Comparison of ENCODE assay signal across 2 cellular contexts in the genomic region with DNA sequence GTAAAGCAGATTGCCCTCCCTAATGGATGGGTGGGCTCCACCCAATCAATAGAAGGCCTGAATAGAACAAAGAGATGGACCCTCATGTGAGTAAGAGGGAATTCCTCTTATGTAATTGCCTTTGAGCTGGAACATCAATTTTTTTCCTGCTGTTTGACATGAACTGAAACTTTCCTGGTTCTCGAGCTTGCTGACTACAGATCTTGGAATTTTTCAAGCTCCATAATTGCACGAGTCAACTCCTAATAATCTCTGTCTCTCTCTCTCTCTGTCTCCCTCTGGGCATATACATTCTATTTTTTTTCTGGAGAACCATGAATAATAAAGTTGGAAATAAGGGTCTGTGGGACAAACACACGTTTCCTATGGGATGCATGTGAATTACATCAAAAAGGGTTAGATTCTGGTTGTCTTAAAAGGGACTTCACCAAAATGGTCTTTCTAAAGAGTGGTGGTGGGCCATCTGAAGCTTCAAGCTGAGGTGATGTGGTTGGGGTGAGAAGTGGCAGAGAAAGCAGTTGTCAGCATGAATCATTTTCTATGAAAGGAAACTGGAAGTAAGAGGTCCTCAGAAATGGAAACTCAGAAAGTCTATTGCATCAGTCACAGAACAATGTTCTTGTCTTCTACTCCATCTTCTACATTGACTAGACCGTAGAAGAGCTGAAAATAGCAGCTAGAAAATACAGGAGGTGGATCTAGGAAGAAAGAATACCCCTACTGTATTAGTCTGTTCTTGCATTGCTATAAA.
A peak's percentile ranks its signal among the peaks of the same experiment; 100 is the strongest.
TF ChIP-seq lines count a peak whose summit lies in the region.

No MANE protein-coding gene starts in this region.

TF ChIP-seq in IMR-90, 13 proteins besides CTCF, POLR2A, EP300 and RAD21:
- TF ChIP-seq MAZ (IDR thresholded peaks at IDR 0.05; ENCODE audit: borderline replicate concordance, low read depth, low read length): no peak
- peak; percentile 63 for TF ChIP-seq CEBPB (IDR thresholded peaks at IDR 0.05; ENCODE audit: low read depth, low read length)
- no peak for TF ChIP-seq NFE2L2 (IDR thresholded peaks at IDR 0.05; ENCODE audit: low read depth, low read length)
- TF ChIP-seq MAFK (IDR thresholded peaks at IDR 0.05; ENCODE audit: low read depth, low read length): no peak
- no peak for TF ChIP-seq RCOR1 (IDR thresholded peaks at IDR 0.05; ENCODE audit: insufficient replicate concordance, low read length)
- TF ChIP-seq CHD1 (IDR thresholded peaks at IDR 0.05; ENCODE audit: low read depth, low read length): no peak

TF ChIP-seq in K562, 482 proteins besides CTCF, POLR2A, EP300 and RAD21:
- peak; percentile 73 for TF ChIP-seq MEIS2 (IDR thresholded peaks at IDR 0.05; ENCODE audit: partially characterized antibody)
- TF ChIP-seq, protein P1, sequence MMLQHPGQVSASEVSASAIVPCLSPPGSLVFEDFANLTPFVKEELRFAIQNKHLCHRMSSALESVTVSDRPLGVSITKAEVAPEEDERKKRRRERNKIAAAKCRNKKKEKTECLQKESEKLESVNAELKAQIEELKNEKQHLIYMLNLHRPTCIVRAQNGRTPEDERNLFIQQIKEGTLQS (IDR thresholded peaks at IDR 0.05): peak; percentile 63
- TF ChIP-seq, protein P1 (CRISPR knock-in tag; conservative IDR thresholded peaks at IDR 0.05): no peak
- peak; percentile 68; the same call in 1 of the 2 replicates for TF ChIP-seq CEBPG (CRISPR knock-in tag; IDR thresholded peaks at IDR 0.05)
- TF ChIP-seq CEBPG (tag; conservative IDR thresholded peaks at IDR 0.05 in 1 of 2, IDR thresholded peaks at IDR 0.05 in 1 of 2): peak; percentile 80 to 87
- TF ChIP-seq, protein P2, sequence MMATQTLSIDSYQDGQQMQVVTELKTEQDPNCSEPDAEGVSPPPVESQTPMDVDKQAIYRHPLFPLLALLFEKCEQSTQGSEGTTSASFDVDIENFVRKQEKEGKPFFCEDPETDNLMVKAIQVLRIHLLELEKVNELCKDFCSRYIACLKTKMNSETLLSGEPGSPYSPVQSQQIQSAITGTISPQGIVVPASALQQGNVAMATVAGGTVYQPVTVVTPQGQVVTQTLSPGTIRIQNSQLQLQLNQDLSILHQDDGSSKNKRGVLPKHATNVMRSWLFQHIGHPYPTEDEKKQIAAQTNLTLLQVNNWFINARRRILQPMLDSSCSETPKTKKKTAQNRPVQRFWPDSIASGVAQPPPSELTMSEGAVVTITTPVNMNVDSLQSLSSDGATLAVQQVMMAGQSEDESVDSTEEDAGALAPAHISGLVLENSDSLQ (IDR thresholded peaks at IDR 0.05): peak; percentile 45
- TF ChIP-seq, protein P3, sequence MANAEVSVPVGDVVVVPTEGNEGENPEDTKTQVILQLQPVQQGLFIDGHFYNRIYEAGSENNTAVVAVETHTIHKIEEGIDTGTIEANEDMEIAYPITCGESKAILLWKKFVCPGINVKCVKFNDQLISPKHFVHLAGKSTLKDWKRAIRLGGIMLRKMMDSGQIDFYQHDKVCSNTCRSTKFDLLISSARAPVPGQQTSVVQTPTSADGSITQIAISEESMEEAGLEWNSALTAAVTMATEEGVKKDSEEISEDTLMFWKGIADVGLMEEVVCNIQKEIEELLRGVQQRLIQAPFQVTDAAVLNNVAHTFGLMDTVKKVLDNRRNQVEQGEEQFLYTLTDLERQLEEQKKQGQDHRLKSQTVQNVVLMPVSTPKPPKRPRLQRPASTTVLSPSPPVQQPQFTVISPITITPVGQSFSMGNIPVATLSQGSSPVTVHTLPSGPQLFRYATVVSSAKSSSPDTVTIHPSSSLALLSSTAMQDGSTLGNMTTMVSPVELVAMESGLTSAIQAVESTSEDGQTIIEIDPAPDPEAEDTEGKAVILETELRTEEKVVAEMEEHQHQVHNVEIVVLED (CRISPR knock-in tag; IDR thresholded peaks at IDR 0.05): no peak
- no peak for TF ChIP-seq EWSR1 (IDR thresholded peaks at IDR 0.05; ENCODE audit: borderline replicate concordance, low read depth, partially characterized antibody)
- TF ChIP-seq, protein P4, sequence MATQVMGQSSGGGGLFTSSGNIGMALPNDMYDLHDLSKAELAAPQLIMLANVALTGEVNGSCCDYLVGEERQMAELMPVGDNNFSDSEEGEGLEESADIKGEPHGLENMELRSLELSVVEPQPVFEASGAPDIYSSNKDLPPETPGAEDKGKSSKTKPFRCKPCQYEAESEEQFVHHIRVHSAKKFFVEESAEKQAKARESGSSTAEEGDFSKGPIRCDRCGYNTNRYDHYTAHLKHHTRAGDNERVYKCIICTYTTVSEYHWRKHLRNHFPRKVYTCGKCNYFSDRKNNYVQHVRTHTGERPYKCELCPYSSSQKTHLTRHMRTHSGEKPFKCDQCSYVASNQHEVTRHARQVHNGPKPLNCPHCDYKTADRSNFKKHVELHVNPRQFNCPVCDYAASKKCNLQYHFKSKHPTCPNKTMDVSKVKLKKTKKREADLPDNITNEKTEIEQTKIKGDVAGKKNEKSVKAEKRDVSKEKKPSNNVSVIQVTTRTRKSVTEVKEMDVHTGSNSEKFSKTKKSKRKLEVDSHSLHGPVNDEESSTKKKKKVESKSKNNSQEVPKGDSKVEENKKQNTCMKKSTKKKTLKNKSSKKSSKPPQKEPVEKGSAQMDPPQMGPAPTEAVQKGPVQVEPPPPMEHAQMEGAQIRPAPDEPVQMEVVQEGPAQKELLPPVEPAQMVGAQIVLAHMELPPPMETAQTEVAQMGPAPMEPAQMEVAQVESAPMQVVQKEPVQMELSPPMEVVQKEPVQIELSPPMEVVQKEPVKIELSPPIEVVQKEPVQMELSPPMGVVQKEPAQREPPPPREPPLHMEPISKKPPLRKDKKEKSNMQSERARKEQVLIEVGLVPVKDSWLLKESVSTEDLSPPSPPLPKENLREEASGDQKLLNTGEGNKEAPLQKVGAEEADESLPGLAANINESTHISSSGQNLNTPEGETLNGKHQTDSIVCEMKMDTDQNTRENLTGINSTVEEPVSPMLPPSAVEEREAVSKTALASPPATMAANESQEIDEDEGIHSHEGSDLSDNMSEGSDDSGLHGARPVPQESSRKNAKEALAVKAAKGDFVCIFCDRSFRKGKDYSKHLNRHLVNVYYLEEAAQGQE (CRISPR knock-in tag; IDR thresholded peaks at IDR 0.05; ENCODE audit: low read depth): no peak
- TF ChIP-seq STAT5A (IDR thresholded peaks at IDR 0.05; ENCODE audit: borderline replicate concordance, low read length): no peak
- TF ChIP-seq, protein P5, sequence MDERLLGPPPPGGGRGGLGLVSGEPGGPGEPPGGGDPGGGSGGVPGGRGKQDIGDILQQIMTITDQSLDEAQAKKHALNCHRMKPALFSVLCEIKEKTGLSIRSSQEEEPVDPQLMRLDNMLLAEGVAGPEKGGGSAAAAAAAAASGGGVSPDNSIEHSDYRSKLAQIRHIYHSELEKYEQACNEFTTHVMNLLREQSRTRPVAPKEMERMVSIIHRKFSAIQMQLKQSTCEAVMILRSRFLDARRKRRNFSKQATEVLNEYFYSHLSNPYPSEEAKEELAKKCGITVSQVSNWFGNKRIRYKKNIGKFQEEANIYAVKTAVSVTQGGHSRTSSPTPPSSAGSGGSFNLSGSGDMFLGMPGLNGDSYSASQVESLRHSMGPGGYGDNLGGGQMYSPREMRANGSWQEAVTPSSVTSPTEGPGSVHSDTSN (CRISPR knock-in tag; IDR thresholded peaks at IDR 0.05; ENCODE audit: low read depth): no peak
- TF ChIP-seq, protein P5 (tag; conservative IDR thresholded peaks at IDR 0.05; ENCODE audit: low read depth): 0 out of 2 replicates have a peak, but pooled peaks have one; percentile 45
- TF ChIP-seq, protein P6, sequence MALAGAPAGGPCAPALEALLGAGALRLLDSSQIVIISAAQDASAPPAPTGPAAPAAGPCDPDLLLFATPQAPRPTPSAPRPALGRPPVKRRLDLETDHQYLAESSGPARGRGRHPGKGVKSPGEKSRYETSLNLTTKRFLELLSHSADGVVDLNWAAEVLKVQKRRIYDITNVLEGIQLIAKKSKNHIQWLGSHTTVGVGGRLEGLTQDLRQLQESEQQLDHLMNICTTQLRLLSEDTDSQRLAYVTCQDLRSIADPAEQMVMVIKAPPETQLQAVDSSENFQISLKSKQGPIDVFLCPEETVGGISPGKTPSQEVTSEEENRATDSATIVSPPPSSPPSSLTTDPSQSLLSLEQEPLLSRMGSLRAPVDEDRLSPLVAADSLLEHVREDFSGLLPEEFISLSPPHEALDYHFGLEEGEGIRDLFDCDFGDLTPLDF (CRISPR knock-in tag; IDR thresholded peaks at IDR 0.05): no peak
- TF ChIP-seq BACH1 (tag; IDR thresholded peaks at IDR 0.05): peak; percentile 51; the same call in 1 of the 2 replicates
- no peak for TF ChIP-seq FOXP1 (CRISPR knock-in tag; IDR thresholded peaks at IDR 0.05)
- TF ChIP-seq L3MBTL2 (IDR thresholded peaks at IDR 0.05): 0 out of 2 replicates have a peak, but pooled peaks have one; percentile 38
- no peak for TF ChIP-seq ZBTB8A (IDR thresholded peaks at IDR 0.05; ENCODE audit: partially characterized antibody)
- no peak for TF ChIP-seq TOE1 (IDR thresholded peaks at IDR 0.05; ENCODE audit: borderline replicate concordance)
- TF ChIP-seq TOE1 (CRISPR knock-in tag; IDR thresholded peaks at IDR 0.05; ENCODE audit: borderline replicate concordance, low read depth): peak; percentile 55; the same call in 1 of the 2 replicates
- TF ChIP-seq KDM2B (CRISPR knock-in tag; IDR thresholded peaks at IDR 0.05): no peak
- TF ChIP-seq TRIM24 (IDR thresholded peaks at IDR 0.05): 0 out of 4 replicates have a peak, but pooled peaks of 1 of the 2 experiments have one; percentile 24
